22 cellular contexts compared by ENCODE assay signal in genomic region chr1:27253611-27254010, GRCh38. TPM values are rescaled to one million over a fixed set of nuclear protein-coding genes. Genes with fewer than 3 reads are reported as not detected.
DNase-seq lines count a peak whose midpoint lies in the region; ATAC-seq and TF ChIP-seq lines count a peak whose summit lies in the region.
"Had no signal": no experiment of that assay in that cellular context is flagged by ENCODE, and none has a peak within 500 bp of the region (broad histone marks: within the 10 kb centered on the region; RNA-seq: fewer than 3 reads in every experiment).

No MANE protein-coding gene starts in this region.

- H3K36me3 Mint-ChIP-seq in stimulated activated naive CD8-positive, alpha-beta T cell treated with anti-CD3 and anti-CD28 coated beads, Interleukin-15, Interleukin-2, amounts not matched to agents 100 ng/mL and 50 ng/mL, for 24 hours (ENCODE audit: low read depth) = no peaks in the 10 kb centered on the region
- peaks cover 2% of the 10 kb centered on the region for H3K36me3 Mint-ChIP-seq in activated naive CD8-positive, alpha-beta T cell treated with anti-CD3 and anti-CD28 coated beads, Interleukin-2, amount 50 U/mL, for 24 hours (ENCODE audit: low read depth)
- H3K36me3 Mint-ChIP-seq: WTC11 had no signal

- no peak overlapping the region for H3K27ac ChIP-seq in gastroesophageal sphincter
- H3K27ac ChIP-seq: dorsolateral prefrontal cortex, prostate gland, thoracic aorta had no signal

- no peak for TF ChIP-seq POLR2A in gastroesophageal sphincter (IDR thresholded peaks at IDR 0.05)

- H3K4me1 ChIP-seq in gastroesophageal sphincter = no peaks in the 10 kb centered on the region
- H3K4me1 ChIP-seq: prostate gland had no signal

- H3K4me3 ChIP-seq in gastroesophageal sphincter = no peak overlapping the region
- H3K4me3 ChIP-seq: dorsolateral prefrontal cortex, prostate gland, smooth muscle cell, thoracic aorta had no signal

- no peaks in the 10 kb centered on the region for H3K27me3 ChIP-seq in gastroesophageal sphincter
- H3K27me3 ChIP-seq: dorsolateral prefrontal cortex had no signal

- H3K9me3 Mint-ChIP-seq in stimulated activated naive CD8-positive, alpha-beta T cell treated with anti-CD3 and anti-CD28 coated beads, Interleukin-15, Interleukin-2, amounts not matched to agents 100 ng/mL and 50 ng/mL, for 24 hours = no peaks in the 10 kb centered on the region
- no peaks in the 10 kb centered on the region for H3K9me3 Mint-ChIP-seq in activated naive CD8-positive, alpha-beta T cell treated with anti-CD3 and anti-CD28 coated beads, Interleukin-2, amount 50 U/mL, for 24 hours
- H3K9me3 Mint-ChIP-seq: neural crest cell, WTC11 had no signal

- peaks cover 0 to 5% of the 10 kb centered on the region in 2 donors for H3K36me3 ChIP-seq in gastroesophageal sphincter
- H3K36me3 ChIP-seq: prostate gland, thoracic aorta had no signal

- TF ChIP-seq CTCF in gastroesophageal sphincter (IDR thresholded peaks at IDR 0.05) = no peak

- no peak for DNase-seq in stimulated activated naive CD8-positive, alpha-beta T cell treated with anti-CD3 and anti-CD28 coated beads, Interleukin-15, Interleukin-2, amounts not matched to agents 100 U/mL and 50 U/mL, for 24 hours
- DNase-seq in activated naive CD8-positive, alpha-beta T cell treated with anti-CD3 and anti-CD28 coated beads, Interleukin-2, amount 50 U/mL, for 24 hours = no peak
- DNase-seq: AML-193; dorsolateral prefrontal cortex; foreskin melanocyte; GDM1; GOT3; IMR-90; mesenchymal stem cell; NCI-H187; NCI-H446; stimulated activated CD8-positive, alpha-beta memory T cell treated with anti-CD3 and anti-CD28 coated beads, Interleukin-4, amount 100 ng/mL, for 48 hours had no signal

- no peaks in the 10 kb centered on the region for H3K27me3 Mint-ChIP-seq in stimulated activated naive CD8-positive, alpha-beta T cell treated with anti-CD3 and anti-CD28 coated beads, Interleukin-15, Interleukin-2, amounts not matched to agents 100 ng/mL and 50 ng/mL, for 24 hours
- H3K27me3 Mint-ChIP-seq in activated naive CD8-positive, alpha-beta T cell treated with anti-CD3 and anti-CD28 coated beads, Interleukin-2, amount 50 U/mL, for 24 hours = no peaks in the 10 kb centered on the region

- TF ChIP-seq EP300 in gastroesophageal sphincter (IDR thresholded peaks at IDR 0.05) = no peak

- no peaks in the 10 kb centered on the region for H3K9me3 ChIP-seq in gastroesophageal sphincter
- H3K9me3 ChIP-seq: prostate gland, thoracic aorta had no signal

- whole genome bisulfite sequencing in gastroesophageal sphincter (ENCODE audit: low coverage in 1 of 2), 2 donors = 83 to 91% methylated on average over 3 of the region's 3 CpGs

- peaks cover 63% of the 10 kb centered on the region for H3K4me1 Mint-ChIP-seq in stimulated activated naive CD8-positive, alpha-beta T cell treated with anti-CD3 and anti-CD28 coated beads, Interleukin-15, Interleukin-2, amounts not matched to agents 100 ng/mL and 50 ng/mL, for 24 hours (ENCODE audit: low read depth)
- H3K4me1 Mint-ChIP-seq in activated naive CD8-positive, alpha-beta T cell treated with anti-CD3 and anti-CD28 coated beads, Interleukin-2, amount 50 U/mL, for 24 hours = peaks cover 55% of the 10 kb centered on the region
- H3K4me1 Mint-ChIP-seq: neural crest cell, WTC11 had no signal

- H3K4me3 Mint-ChIP-seq in stimulated activated naive CD8-positive, alpha-beta T cell treated with anti-CD3 and anti-CD28 coated beads, Interleukin-15, Interleukin-2, amounts not matched to agents 100 ng/mL and 50 ng/mL, for 24 hours = peak overlapping the region; percentile 73
- H3K4me3 Mint-ChIP-seq in activated naive CD8-positive, alpha-beta T cell treated with anti-CD3 and anti-CD28 coated beads, Interleukin-2, amount 50 U/mL, for 24 hours = peak overlapping the region; percentile 56
- H3K4me3 Mint-ChIP-seq: neural crest cell, WTC11 had no signal

- no peak for ATAC-seq in stimulated activated naive CD8-positive, alpha-beta T cell treated with anti-CD3 and anti-CD28 coated beads, Interleukin-15, Interleukin-2, amounts not matched to agents 100 U/mL and 50 U/mL, for 24 hours
- ATAC-seq in GM21737 (IDR thresholded peaks at IDR 0.05; ENCODE audit: unreplicated experiment) (peak; percentile 49), gastroesophageal sphincter (no peak), HG03175 (IDR thresholded peaks at IDR 0.05; ENCODE audit: unreplicated experiment) (no peak), HG02571 (IDR thresholded peaks at IDR 0.05; ENCODE audit: unreplicated experiment) (no peak)
- ATAC-seq in activated naive CD8-positive, alpha-beta T cell treated with anti-CD3 and anti-CD28 coated beads, Interleukin-2, amount 50 U/mL, for 24 hours = peak; percentile 42
- ATAC-seq: WTC11 had no signal

- H3K27ac Mint-ChIP-seq in stimulated activated naive CD8-positive, alpha-beta T cell treated with anti-CD3 and anti-CD28 coated beads, Interleukin-15, Interleukin-2, amounts not matched to agents 100 ng/mL and 50 ng/mL, for 24 hours = peak overlapping the region; percentile 93
- peak overlapping the region; percentile 84 for H3K27ac Mint-ChIP-seq in activated naive CD8-positive, alpha-beta T cell treated with anti-CD3 and anti-CD28 coated beads, Interleukin-2, amount 50 U/mL, for 24 hours
- H3K27ac Mint-ChIP-seq: WTC11 had no signal

RNA-seq across cellular contexts. Expression of gene WDTC1, which starts 19.2 kb away (rescaled TPM):
- total RNA-seq in gastroesophageal sphincter = 10 to 100 TPM; 40.0 to 75.5 (median 49.9) TPM

Comparison
In these comparisons a context has a peak if more than half of its experiments do, and no peak if none do; other contexts are left out.
1. ATAC-seq: peak in GM21737 (single experiment) and activated naive CD8-positive, alpha-beta T cell treated with anti-CD3 and anti-CD28 coated beads, Interleukin-2, amount 50 U/mL, for 24 hours (single experiment); none in stimulated activated naive CD8-positive, alpha-beta T cell treated with anti-CD3 and anti-CD28 coated beads, Interleukin-15, Interleukin-2, amounts not matched to agents 100 U/mL and 50 U/mL, for 24 hours (single experiment), gastroesophageal sphincter (single experiment), HG03175 (single experiment) and HG02571 (single experiment).